25 cellular contexts compared by ENCODE assay signal in the genomic region with DNA sequence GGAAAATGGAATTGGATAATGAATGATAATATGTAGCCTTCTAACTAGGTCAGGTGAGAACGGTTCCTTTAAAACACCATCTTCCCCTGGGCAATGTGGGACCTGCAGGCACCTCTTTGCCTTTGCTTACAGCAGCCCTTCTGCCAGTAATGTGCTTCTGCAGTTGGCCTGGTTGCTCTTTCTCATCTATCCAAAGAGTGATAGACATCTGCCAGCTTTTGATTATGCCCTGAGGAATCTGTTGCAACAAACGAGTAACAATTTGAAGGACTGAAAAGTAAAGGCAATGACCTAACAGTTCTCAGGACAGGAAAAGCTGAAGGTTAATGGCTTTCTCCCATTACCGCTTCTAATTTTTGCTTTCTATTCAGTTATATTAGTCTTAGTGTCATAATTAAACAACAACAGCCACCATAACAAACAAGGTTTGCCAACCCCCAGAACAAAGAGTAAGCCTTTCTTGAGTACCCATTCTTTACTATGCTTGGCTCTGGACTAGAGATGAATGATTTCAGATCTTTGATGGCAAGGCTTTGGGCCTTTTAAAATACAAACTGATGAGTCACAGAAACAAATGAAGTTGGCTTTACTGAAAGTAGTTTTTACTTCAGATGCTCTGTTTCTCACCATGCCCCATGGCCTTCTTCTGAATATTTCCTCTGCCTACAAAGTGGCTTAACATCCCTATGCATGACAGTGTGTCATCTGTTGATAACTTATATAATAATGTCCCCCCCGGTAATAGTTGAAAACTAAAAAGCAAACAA.
DNase-seq lines count a peak whose midpoint lies in the region; ATAC-seq and TF ChIP-seq lines count a peak whose summit lies in the region.
"Had no signal": no experiment of that assay in that cellular context is flagged by ENCODE, and none has a peak within 500 bp of the region (broad histone marks: within the 10 kb centered on the region; RNA-seq: fewer than 3 reads in every experiment).

No MANE protein-coding gene starts in this region.

- intact Hi-C loops in Panc1 (cut with micrococcal nuclease; ENCODE audit: unreplicated experiment), result no loop called here

- H3K27ac ChIP-seq in Panc1 (ENCODE audit: low read length), result peak overlapping the region; percentile 40; the same call in 1 of the 2 replicates
- H3K27ac ChIP-seq: esophagus squamous epithelium, ovary had no signal

- no peak for ATAC-seq in Panc1
- no peak for ATAC-seq in HG03135 (IDR thresholded peaks at IDR 0.05; ENCODE audit: unreplicated experiment)
- no peak for ATAC-seq in GM21576 (IDR thresholded peaks at IDR 0.05; ENCODE audit: unreplicated experiment)
- ATAC-seq: HCT116, Right ventricle myocardium inferior had no signal

- CTCF ChIA-PET in Panc1 (lab: Charles Lee), result no interaction called here

- no peak overlapping the region for H3K4me3 ChIP-seq in Panc1 (ENCODE audit: low read depth in 2 of 2, low read length in 2 of 2)
- H3K4me3 ChIP-seq in fibroblast of pulmonary artery (replicated peaks; ENCODE audit: low read depth, low read length), result no peak overlapping the region
- H3K4me3 ChIP-seq: esophagus squamous epithelium, lung, ovary had no signal

- H3K36me3 ChIP-seq in Panc1 (ENCODE audit: control insufficient read depth, insufficient read depth, low read length), result no peaks in the 10 kb centered on the region
- H3K36me3 ChIP-seq: esophagus squamous epithelium, ovary had no signal

- H3K27me3 ChIP-seq in Panc1 (ENCODE audit: control insufficient read depth, insufficient read depth, low read length), result no peaks in the 10 kb centered on the region
- H3K27me3 ChIP-seq: esophagus squamous epithelium, ovary had no signal

- H3K9me3 ChIP-seq in Panc1 (ENCODE audit: control insufficient read depth, insufficient read depth, low read depth, low read length), result peaks cover 9% of the 10 kb centered on the region; the same call in 1 of the 2 replicates
- H3K9me3 ChIP-seq: esophagus squamous epithelium, ovary had no signal

- BruUV-seq in Panc1 (replicated peaks; lab: Mats Ljungman, UMichigan), result no TSS peak

- DNase-seq in GM03348 (ENCODE audit: low spot score) (peak; percentile 5), Panc1 (ENCODE audit: low read depth, low spot score) (no peak), fibroblast of pulmonary artery (ENCODE audit: low read depth) (peak; percentile 15), stromal cell of bone marrow (ENCODE audit: low read depth) (peak; percentile 23)
- DNase-seq in activated CD4-positive, alpha-beta T cell treated with anti-CD3 and anti-CD28 coated beads, Interleukin-2, amount 50 U/mL, for 48 hours, result no peak
- DNase-seq: activated CD4-positive, alpha-beta T cell treated with anti-CD3 and anti-CD28 coated beads for 4 hours; activated CD8-positive, alpha-beta memory T cell treated with anti-CD3 and anti-CD28 coated beads for 24 hours; activated effector memory CD4-positive, alpha-beta T cell treated with Interleukin-2 at 50 U/mL for 16 hours; activated naive CD8-positive, alpha-beta T cell treated with anti-CD3 and anti-CD28 coated beads for 36 hours; CD4-positive, alpha-beta T cell; dermis blood vessel endothelial cell; esophagus squamous epithelium; GDM1; head of caudate nucleus; MV-4-11; NCI-H146; NCI-H524; ovary; retina; stimulated activated CD4-positive, alpha-beta T cell treated with anti-CD3 and anti-CD28 coated beads, Interleukin-2, amount 100 ng/mL, for 48 hours had no signal

- POLR2A ChIA-PET in Panc1 (lab: Charles Lee), result no interaction called here

- TF ChIP-seq CTCF in Panc1 (IDR thresholded peaks at IDR 0.05), result no peak
- no peak for TF ChIP-seq CTCF in fibroblast of pulmonary artery (IDR thresholded peaks at IDR 0.05; ENCODE audit: low read length, missing control alignments)

- H3K4me1 ChIP-seq in Panc1 (ENCODE audit: control insufficient read depth, insufficient read depth, low read length), result no peaks in the 10 kb centered on the region
- H3K4me1 ChIP-seq: esophagus squamous epithelium had no signal

- in situ Hi-C loops in Panc1 (cut with HindIII; ENCODE audit: low pct_unique_long_range_greater_than_20kb, low sequenced_read_pairs), result no loop called here

Comparison
In these comparisons a context has a peak if more than half of its experiments do, and no peak if none do; other contexts are left out.
1. DNase-seq: peak in GM03348 (single experiment), fibroblast of pulmonary artery (single experiment) and stromal cell of bone marrow (single experiment); none in Panc1 (single experiment) and activated CD4-positive, alpha-beta T cell treated with anti-CD3 and anti-CD28 coated beads, Interleukin-2, amount 50 U/mL, for 48 hours (0 of 2).